Comparison of ENCODE assay signal across 30 cellular contexts in the genomic region with DNA sequence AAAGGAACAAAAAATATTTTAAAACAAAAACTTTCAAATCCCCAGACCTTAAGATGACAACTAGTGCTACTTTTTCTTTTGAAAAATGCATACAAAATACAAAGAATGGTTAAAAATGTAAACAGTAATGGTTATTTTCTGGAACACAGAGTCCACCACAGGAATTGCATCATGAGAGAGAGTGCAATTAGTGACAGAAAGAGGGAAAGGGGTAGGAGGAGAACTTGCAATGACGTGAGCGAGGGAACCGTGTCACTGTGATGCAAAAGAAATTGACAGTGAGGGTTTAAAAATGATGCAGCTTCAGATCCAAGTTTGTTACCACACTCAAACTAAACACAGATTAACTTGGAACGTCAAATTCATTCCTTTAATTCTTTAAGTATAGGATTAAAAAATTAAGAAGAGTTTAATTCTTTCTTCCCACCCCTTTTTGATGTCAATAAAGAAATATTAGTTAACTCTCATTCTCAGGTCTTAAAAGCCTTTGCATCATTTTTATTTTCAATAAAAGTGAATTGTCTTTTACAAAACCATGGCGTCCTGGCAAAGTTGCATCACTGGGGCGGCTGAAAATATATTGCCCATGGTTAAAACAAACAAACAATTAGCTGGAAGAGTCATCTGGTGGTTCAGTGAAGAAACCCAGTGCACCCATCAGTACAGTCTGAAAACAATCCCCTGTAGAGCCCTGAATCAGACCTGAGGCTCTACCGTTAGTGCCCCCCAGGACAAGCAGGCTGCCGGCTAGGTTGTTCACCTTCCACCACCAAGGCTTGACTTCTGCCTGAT. TPM values are rescaled to one million over a fixed set of nuclear protein-coding genes. Genes with fewer than 3 reads are reported as not detected.
A peak's percentile ranks its signal among the peaks of the same experiment; 100 is the strongest.
DNase-seq lines count a peak whose midpoint lies in the region; ATAC-seq and TF ChIP-seq lines count a peak whose summit lies in the region.
"Had no signal": no experiment of that assay in that cellular context is flagged by ENCODE, and none has a peak within 500 bp of the region (broad histone marks: within the 10 kb centered on the region; RNA-seq: fewer than 3 reads in every experiment).

No MANE protein-coding gene starts in this region.

- H3K27me3 ChIP-seq in Loucy (ENCODE audit: insufficient read depth, low read length, poor library complexity, severe bottlenecking) (no peaks in the 10 kb centered on the region), osteoblast (ENCODE audit: insufficient read depth, low read length) (no peaks in the 10 kb centered on the region), hepatocyte (no peaks in the 10 kb centered on the region)
- H3K27me3 ChIP-seq: MG63, Peyer's patch, SJCRH30, testis, uterus had no signal

- H3K4me3 Mint-ChIP-seq in activated CD8-positive, alpha-beta T cell treated with anti-CD3 and anti-CD28 coated beads, Interleukin-2, amount 10 ng/mL, durations not matched to agents 7 days and 5 days: no peak overlapping the region
- no peak overlapping the region for H3K4me3 Mint-ChIP-seq in activated CD8-positive, alpha-beta T cell treated with anti-CD3 and anti-CD28 coated beads for 36 hours
- H3K4me3 Mint-ChIP-seq in chondrocyte (ENCODE audit: unreplicated experiment): no peak overlapping the region
- H3K4me3 Mint-ChIP-seq: activated T-cell treated with anti-CD3 and anti-CD28 coated beads, Interleukin-2, amount 50 U/mL, for 72 hours; IgD-negative memory B cell; T-cell had no signal

- CTCF ChIA-PET in activated CD8-positive, alpha-beta T cell treated with anti-CD3 and anti-CD28 coated beads, Interleukin-2, amount 10 ng/mL, durations not matched to agents 7 days and 5 days (lab: Charles Lee): interaction anchor here (2.4 kb wide), 1 partner anchor 66 kb away, joined by 10 read pairs; no protein-coding TSS in a partner anchor
- CTCF ChIA-PET in activated CD8-positive, alpha-beta T cell treated with anti-CD3 and anti-CD28 coated beads for 36 hours (lab: Charles Lee): no interaction called here

- H3K4me1 ChIP-seq in Loucy (ENCODE audit: insufficient read depth, low read length, poor library complexity, severe bottlenecking) (peaks cover 87% of the 10 kb centered on the region), osteoblast (ENCODE audit: insufficient read depth, low read length) (peaks cover 41% of the 10 kb centered on the region), hepatocyte (ENCODE audit: insufficient read depth) (peaks cover 13% of the 10 kb centered on the region)
- H3K4me1 ChIP-seq: SJCRH30 had no signal

- H3K9me3 Mint-ChIP-seq in activated CD8-positive, alpha-beta T cell treated with anti-CD3 and anti-CD28 coated beads, Interleukin-2, amount 10 ng/mL, durations not matched to agents 7 days and 5 days (ENCODE audit: insufficient read depth): no peaks in the 10 kb centered on the region
- H3K9me3 Mint-ChIP-seq in activated CD8-positive, alpha-beta T cell treated with anti-CD3 and anti-CD28 coated beads for 36 hours: no peaks in the 10 kb centered on the region
- no peaks in the 10 kb centered on the region for H3K9me3 Mint-ChIP-seq in chondrocyte (ENCODE audit: low read depth)
- H3K9me3 Mint-ChIP-seq: activated naive CD4-positive, alpha-beta T cell treated with anti-CD3 and anti-CD28 coated beads, Interleukin-2, amount 50 U/mL, for 72 hours; activated T-cell treated with anti-CD3 and anti-CD28 coated beads, Interleukin-2, amount 50 U/mL, for 72 hours; IgD-negative memory B cell; T-cell had no signal

- peak overlapping the region; percentile 94 for H3K9ac ChIP-seq in Loucy (ENCODE audit: low read depth, low read length, poor library complexity, severe bottlenecking)

- peaks cover 35% of the 10 kb centered on the region for H3K4me1 Mint-ChIP-seq in activated CD8-positive, alpha-beta T cell treated with anti-CD3 and anti-CD28 coated beads, Interleukin-2, amount 10 ng/mL, durations not matched to agents 7 days and 5 days (ENCODE audit: low read depth)
- H3K4me1 Mint-ChIP-seq in activated CD8-positive, alpha-beta T cell treated with anti-CD3 and anti-CD28 coated beads for 36 hours (ENCODE audit: low read depth): peaks cover 11% of the 10 kb centered on the region
- peaks cover 39% of the 10 kb centered on the region for H3K4me1 Mint-ChIP-seq in chondrocyte (ENCODE audit: low read depth)

- H4K20me1 ChIP-seq in Loucy (ENCODE audit: insufficient read depth, low read length, poor library complexity, severe bottlenecking) (peaks cover 56% of the 10 kb centered on the region), osteoblast (ENCODE audit: insufficient read depth, low read length) (peaks cover 7% of the 10 kb centered on the region), hepatocyte (ENCODE audit: insufficient read depth, poor library complexity, severe bottlenecking) (no peaks in the 10 kb centered on the region)

- H3K27ac ChIP-seq in osteoblast (ENCODE audit: low read depth, low read length): peak overlapping the region; percentile 30
- H3K27ac ChIP-seq in hepatocyte: no peak overlapping the region
- H3K27ac ChIP-seq: Peyer's patch, SJCRH30, testis, uterus had no signal

- H3K36me3 ChIP-seq in Loucy (ENCODE audit: insufficient read depth, low read length): peaks cover 88% of the 10 kb centered on the region
- peaks cover 4% of the 10 kb centered on the region for H3K36me3 ChIP-seq in osteoblast (ENCODE audit: insufficient read depth, low read length)
- H3K36me3 ChIP-seq in hepatocyte (replicated peaks; ENCODE audit: insufficient read depth, low read depth): no peaks in the 10 kb centered on the region
- H3K36me3 ChIP-seq: uterus had no signal

- peaks cover 4% of the 10 kb centered on the region; the same call in 1 of the 2 replicates for H3F3A ChIP-seq in Loucy (ENCODE audit: low read depth)

- H3K79me2 ChIP-seq in Loucy (ENCODE audit: insufficient read depth, low read length) (peaks cover 92% of the 10 kb centered on the region), osteoblast (ENCODE audit: insufficient read depth, low read length) (peaks cover 33% of the 10 kb centered on the region), hepatocyte (peaks cover 11% of the 10 kb centered on the region)

- no peaks in the 10 kb centered on the region for H3K9me2 ChIP-seq in Loucy (replicated peaks; ENCODE audit: low read depth, low read length)
- H3K9me2 ChIP-seq in hepatocyte (replicated peaks; ENCODE audit: insufficient read depth): no peaks in the 10 kb centered on the region

- 72% methylated on average over 8 of the region's 8 CpGs for WGBS in hepatocyte (ENCODE audit: low lambda C conversion rate, missing lambda C conversion rate)

- peaks cover 63% of the 10 kb centered on the region for H3K36me3 Mint-ChIP-seq in activated CD8-positive, alpha-beta T cell treated with anti-CD3 and anti-CD28 coated beads, Interleukin-2, amount 10 ng/mL, durations not matched to agents 7 days and 5 days (ENCODE audit: low read depth)
- peaks cover 39% of the 10 kb centered on the region for H3K36me3 Mint-ChIP-seq in activated CD8-positive, alpha-beta T cell treated with anti-CD3 and anti-CD28 coated beads for 36 hours (ENCODE audit: low read depth)
- peaks cover 22% of the 10 kb centered on the region for H3K36me3 Mint-ChIP-seq in chondrocyte (ENCODE audit: low read depth)

- no peaks in the 10 kb centered on the region for H3K27me3 Mint-ChIP-seq in activated CD8-positive, alpha-beta T cell treated with anti-CD3 and anti-CD28 coated beads, Interleukin-2, amount 10 ng/mL, durations not matched to agents 7 days and 5 days (ENCODE audit: low read depth)
- H3K27me3 Mint-ChIP-seq in activated CD8-positive, alpha-beta T cell treated with anti-CD3 and anti-CD28 coated beads for 36 hours: no peaks in the 10 kb centered on the region
- no peaks in the 10 kb centered on the region for H3K27me3 Mint-ChIP-seq in chondrocyte (ENCODE audit: low read depth)
- H3K27me3 Mint-ChIP-seq: IgD-negative memory B cell, T-cell had no signal

- intact Hi-C loops in activated CD8-positive, alpha-beta T cell treated with anti-CD3 and anti-CD28 coated beads for 36 hours (cut with micrococcal nuclease): no loop called here

- peak overlapping the region; percentile 83 for H3K4me3 ChIP-seq in Loucy (ENCODE audit: low read length, poor library complexity, severe bottlenecking)
- H3K4me3 ChIP-seq in osteoblast (ENCODE audit: insufficient read depth, low read length): no peak overlapping the region
- no peak overlapping the region for H3K4me3 ChIP-seq in hepatocyte
- H3K4me3 ChIP-seq: GM12878, MG63, Peyer's patch, SJCRH30, testis, uterus had no signal

- H3K27ac Mint-ChIP-seq in activated CD8-positive, alpha-beta T cell treated with anti-CD3 and anti-CD28 coated beads, Interleukin-2, amount 10 ng/mL, durations not matched to agents 7 days and 5 days: peak overlapping the region; percentile 76
- H3K27ac Mint-ChIP-seq in activated CD8-positive, alpha-beta T cell treated with anti-CD3 and anti-CD28 coated beads for 36 hours: no peak overlapping the region
- peak overlapping the region; percentile 32 for H3K27ac Mint-ChIP-seq in chondrocyte (ENCODE audit: unreplicated experiment)
- H3K27ac Mint-ChIP-seq: activated T-cell treated with anti-CD3 and anti-CD28 coated beads, Interleukin-2, amount 50 U/mL, for 72 hours had no signal

- POLR2A ChIA-PET in activated CD8-positive, alpha-beta T cell treated with anti-CD3 and anti-CD28 coated beads, Interleukin-2, amount 10 ng/mL, durations not matched to agents 7 days and 5 days (lab: Charles Lee): no interaction called here
- POLR2A ChIA-PET in activated CD8-positive, alpha-beta T cell treated with anti-CD3 and anti-CD28 coated beads for 36 hours (lab: Charles Lee): interaction anchor here (1.1 to 2.0 kb wide), 3 partner anchors 10 to 18 kb away, joined by 3 to 6 read pairs (median 5); no protein-coding TSS in a partner anchor

- no peak for TF ChIP-seq CTCF in activated CD8-positive, alpha-beta T cell treated with anti-CD3 and anti-CD28 coated beads for 36 hours (IDR thresholded peaks at IDR 0.05)
- TF ChIP-seq CTCF in Loucy (conservative IDR thresholded peaks at IDR 0.05; ENCODE audit: low read length) (no peak), chondrocyte (IDR thresholded peaks at IDR 0.05) (no peak), osteoblast (IDR thresholded peaks at IDR 0.05; ENCODE audit: extremely low read depth, low read depth, low read length) (no peak), hepatocyte (IDR thresholded peaks at IDR 0.05; ENCODE audit: poor library complexity) (no peak), GM20000 (IDR thresholded peaks at IDR 0.05; ENCODE audit: extremely low read depth, missing control alignments) (no peak)

- no peak for ATAC-seq in activated CD8-positive, alpha-beta T cell treated with anti-CD3 and anti-CD28 coated beads, Interleukin-2, amount 10 ng/mL, durations not matched to agents 7 days and 5 days
- no peak for ATAC-seq in activated CD8-positive, alpha-beta T cell treated with anti-CD3 and anti-CD28 coated beads for 36 hours
- no peak for ATAC-seq in HG03108 (IDR thresholded peaks at IDR 0.05; ENCODE audit: unreplicated experiment)
- ATAC-seq: activated naive CD4-positive, alpha-beta T cell treated with anti-CD3 and anti-CD28 coated beads, Interleukin-2, amount 50 U/mL, for 72 hours; activated T-cell treated with anti-CD3 and anti-CD28 coated beads, Interleukin-2, amount 50 U/mL, for 72 hours; GM12878; HCT116; right cardiac atrium; T-cell had no signal

- DNase-seq in activated CD8-positive, alpha-beta T cell treated with anti-CD3 and anti-CD28 coated beads, Interleukin-2, amount 10 ng/mL, durations not matched to agents 7 days and 5 days: no peak
- no peak for DNase-seq in activated CD8-positive, alpha-beta T cell treated with anti-CD3 and anti-CD28 coated beads for 36 hours
- DNase-seq in chondrocyte (ENCODE audit: low spot score) (no peak), osteoblast (ENCODE audit: insufficient read length, low spot score, missing footprints) (no peak), hepatocyte (ENCODE audit: low spot score) (no peak), GM20000 (ENCODE audit: low spot score) (no peak)
- DNase-seq: activated CD4-positive, alpha-beta T cell treated with anti-CD3 and anti-CD28 coated beads for 1 hour; activated CD8-positive, alpha-beta memory T cell treated with anti-CD3 and anti-CD28 coated beads for 24 hours; activated T-cell treated with anti-CD3 and anti-CD28 coated beads, Interleukin-2, amount 50 U/mL, for 72 hours; AML-193; cerebellar nuclear complex; effector CD8-positive, alpha-beta T cell; erythroblast; hippocampal formation; MG63; NCI-H1436 treated with DMSO at 0.1 percent for 48 hours; Peyer's patch; right cardiac atrium; SJCRH30; stimulated activated CD4-positive, alpha-beta T cell treated with anti-CD3 and anti-CD28 coated beads, Interleukin-4, amount 100 ng/mL, for 4 hours; stimulated activated naive CD4-positive, alpha-beta T cell treated with Interleukin-2 at 50 U/mL for 16 hours; T-cell; testis; uterus had no signal

- H3K4me2 ChIP-seq in Loucy (ENCODE audit: low read depth, low read length, poor library complexity, severe bottlenecking) (peak overlapping the region; percentile 83), osteoblast (ENCODE audit: insufficient read depth, low read length) (no peak overlapping the region), hepatocyte (no peak overlapping the region)

- H2AFZ ChIP-seq in Loucy (ENCODE audit: low read length) (no peak overlapping the region), osteoblast (ENCODE audit: low read length) (no peak overlapping the region), hepatocyte (no peak overlapping the region)

- H3K9me3 ChIP-seq in Loucy (ENCODE audit: insufficient read depth, low read depth, low read length): no peaks in the 10 kb centered on the region
- H3K9me3 ChIP-seq in osteoblast (ENCODE audit: low read depth, low read length): no peaks in the 10 kb centered on the region
- H3K9me3 ChIP-seq in hepatocyte (ENCODE audit: low read depth): no peaks in the 10 kb centered on the region
- H3K9me3 ChIP-seq: MG63, Peyer's patch, SJCRH30, testis, uterus had no signal

RNA-seq across cellular contexts. Expression of gene MACROH2A1, which starts 39.5 kb away (rescaled TPM):
- total RNA-seq in activated CD8-positive, alpha-beta T cell treated with anti-CD3 and anti-CD28 coated beads, Interleukin-2, amount 10 ng/mL, durations not matched to agents 7 days and 5 days: 100 to 1,000 TPM; 328 to 332 TPM
- 100 to 1,000 TPM; 170 to 179 TPM for total RNA-seq in activated CD8-positive, alpha-beta T cell treated with anti-CD3 and anti-CD28 coated beads for 36 hours
- total RNA-seq in chondrocyte (100 to 142 TPM (median 102 TPM) in 3 replicates), osteoblast (150 and 162 TPM in 2 replicates), hepatocyte (304 and 311 TPM in 2 replicates)
- polyA plus RNA-seq in hepatocyte: 180 and 198 TPM in 2 replicates
